10 cellular contexts compared by ENCODE assay signal in the genomic region with DNA sequence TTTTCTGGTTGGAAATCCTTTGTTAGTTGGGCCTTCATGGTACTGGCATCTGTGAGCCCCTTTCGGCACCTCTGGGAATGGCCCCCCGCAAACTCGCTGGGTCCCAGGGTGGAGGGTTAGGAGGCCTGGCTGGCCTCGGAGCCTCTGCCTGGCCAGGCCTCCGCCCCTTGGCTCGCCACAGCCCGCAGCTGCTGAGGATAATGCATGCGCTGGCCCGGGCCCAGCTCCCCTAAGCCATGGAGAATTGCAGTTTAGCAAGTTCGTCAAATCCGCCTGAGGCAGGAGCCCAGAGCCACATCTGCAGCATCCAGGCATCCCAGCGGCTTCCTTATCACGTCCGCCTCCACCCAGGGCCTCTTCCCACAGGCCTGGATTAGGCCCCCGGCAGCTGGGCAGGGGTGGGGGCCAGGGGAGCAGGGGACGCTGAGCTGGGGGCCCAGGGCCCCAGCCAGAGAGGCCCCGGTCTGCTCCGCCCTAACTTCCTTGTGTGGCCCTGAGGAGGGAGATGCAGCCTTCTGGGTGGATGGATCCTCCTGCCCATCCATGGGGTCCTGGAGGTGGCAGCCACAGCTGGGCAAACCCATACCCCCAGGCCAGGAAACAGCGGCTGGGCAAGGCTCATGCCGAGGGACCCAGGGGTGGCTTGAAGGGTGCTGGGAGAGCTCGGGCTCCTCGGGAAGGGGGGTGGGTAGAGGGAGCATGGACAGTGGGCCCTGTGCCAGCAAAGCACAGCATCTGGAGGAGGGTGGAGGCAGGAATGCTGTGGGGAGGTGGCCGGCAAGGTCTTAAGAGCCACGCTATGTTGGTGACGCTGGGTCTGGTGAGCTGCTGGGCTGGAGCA. TPM values are rescaled to one million over a fixed set of nuclear protein-coding genes. Genes with fewer than 3 reads are reported as not detected.
A peak's percentile ranks its signal among the peaks of the same experiment; 100 is the strongest.
DNase-seq lines count a peak whose midpoint lies in the region; ATAC-seq and TF ChIP-seq lines count a peak whose summit lies in the region.
"Had no signal": no experiment of that assay in that cellular context is flagged by ENCODE, and none has a peak within 500 bp of the region (broad histone marks: within the 10 kb centered on the region; RNA-seq: fewer than 3 reads in every experiment).

No MANE protein-coding gene starts in this region.

- H3K9me3 ChIP-seq in left lung = no peaks in the 10 kb centered on the region
- no peaks in the 10 kb centered on the region for H3K9me3 ChIP-seq in upper lobe of left lung

- H3K9me3 Mint-ChIP-seq in progenitor cell of endocrine pancreas (ENCODE audit: low read depth) = no peaks in the 10 kb centered on the region
- H3K9me3 Mint-ChIP-seq: activated B cell treated with CpG ODN at 0.5 μM for 24 hours had no signal

- WGBS in upper lobe of left lung, 2 donors = 60 to 65% methylated on average over 11 to 21 of the region's 25 CpGs
- 41 to 45% methylated on average over 20 to 24 of the region's 25 CpGs for WGBS in lower leg skin, 2 donors

- H3K27me3 Mint-ChIP-seq in progenitor cell of endocrine pancreas = peaks cover 23% of the 10 kb centered on the region

- intact Hi-C loops in left lung (cut with DNase I) = no loop called here
- intact Hi-C loops in lower leg skin (cut with DNase I; ENCODE audit: low total_unique reads) = no loop called here

- TF ChIP-seq POLR2A in upper lobe of left lung (IDR thresholded peaks at IDR 0.05) (no peak), lower leg skin (IDR thresholded peaks at IDR 0.05) (no peak)

- H3K36me3 ChIP-seq in left lung = no peaks in the 10 kb centered on the region
- H3K36me3 ChIP-seq in upper lobe of left lung = no peaks in the 10 kb centered on the region

- peaks cover 4 to 50% of the 10 kb centered on the region in 2 donors for H3K4me1 ChIP-seq in left lung
- peaks cover 20 to 30% (median 25%) of the 10 kb centered on the region in 4 donors for H3K4me1 ChIP-seq in upper lobe of left lung

- H3K4me1 Mint-ChIP-seq in progenitor cell of endocrine pancreas (ENCODE audit: low read depth) = peaks cover 30% of the 10 kb centered on the region
- H3K4me1 Mint-ChIP-seq: activated B cell treated with CpG ODN at 0.5 μM for 24 hours had no signal

- TF ChIP-seq CTCF in astrocyte of the spinal cord (IDR thresholded peaks at IDR 0.05; ENCODE audit: low read depth, low read length) = no peak
- TF ChIP-seq CTCF in left lung (IDR thresholded peaks at IDR 0.05) = no peak
- no peak for TF ChIP-seq CTCF in upper lobe of left lung (IDR thresholded peaks at IDR 0.05)
- TF ChIP-seq CTCF in lower leg skin (IDR thresholded peaks at IDR 0.05) = no peak
- no peak for TF ChIP-seq CTCF in progenitor cell of endocrine pancreas (IDR thresholded peaks at IDR 0.05; ENCODE audit: unreplicated experiment)

- in situ Hi-C loops in astrocyte of the spinal cord (cut with HindIII; ENCODE audit: low sequenced_read_pairs) = no loop called here

- ATAC-seq in left lung (peak; percentile 12), upper lobe of left lung (ENCODE audit: low FRiP score in 2 of 2) (peak in 1 of 2 donors; percentile 72), HG03432 (IDR thresholded peaks at IDR 0.05; ENCODE audit: unreplicated experiment) (no peak)

- TF ChIP-seq EP300 in upper lobe of left lung (IDR thresholded peaks at IDR 0.05) = no peak

- DNase-seq in NCI-H345 (lab: John Stamatoyannopoulos, UW) (peak; percentile 45), NCI-H345 treated with DMSO at 0.1 percent for 48 hours (lab: John Stamatoyannopoulos, UW; ENCODE audit: unreplicated experiment) (no peak), astrocyte of the spinal cord (ENCODE audit: low read depth, low spot score) (peak; percentile 77), left lung (peak in 1 of 2 donors; percentile 79), upper lobe of left lung (no peak), lower leg skin (ENCODE audit: low spot score in 2 of 2) (no peak), progenitor cell of endocrine pancreas (ENCODE audit: low spot score, unreplicated experiment) (no peak)
- DNase-seq: activated B cell treated with CpG ODN at 0.5 μM for 24 hours had no signal

- H3K27me3 ChIP-seq in left lung = peaks cover 0 to 21% of the 10 kb centered on the region in 2 donors
- no peaks in the 10 kb centered on the region for H3K27me3 ChIP-seq in upper lobe of left lung

- H3K27ac Mint-ChIP-seq in progenitor cell of endocrine pancreas = no peak overlapping the region
- H3K27ac Mint-ChIP-seq: activated B cell treated with CpG ODN at 0.5 μM for 24 hours had no signal

- no peak overlapping the region for H3K4me3 Mint-ChIP-seq in progenitor cell of endocrine pancreas (ENCODE audit: low read depth)
- H3K4me3 Mint-ChIP-seq: activated B cell treated with CpG ODN at 0.5 μM for 24 hours had no signal

- no peak overlapping the region for H3K4me3 ChIP-seq in astrocyte of the spinal cord (ENCODE audit: low read depth, low read length)
- no peak overlapping the region for H3K4me3 ChIP-seq in left lung
- no peak overlapping the region for H3K4me3 ChIP-seq in upper lobe of left lung
- no peak overlapping the region for H3K4me3 ChIP-seq in lower leg skin (ENCODE audit: low read depth, poor library complexity, severe bottlenecking)

- H3K36me3 Mint-ChIP-seq in progenitor cell of endocrine pancreas (ENCODE audit: insufficient read depth) = no peaks in the 10 kb centered on the region

- peak overlapping the region; percentile 33 to 46 for H3K27ac ChIP-seq in left lung
- H3K27ac ChIP-seq in upper lobe of left lung = peak overlapping the region in 3 of 4 donors; percentile 56 to 63 (median 60)
- H3K27ac ChIP-seq: KMS-11 had no signal

RNA-seq across cellular contexts. Expression of a gene that starts 48.5 kb away (rescaled TPM):
- under 1 TPM in 1 of 2 donors, not detected in 1; 0.26 TPM for total RNA-seq in left lung
- 1 to 10 TPM in 2 of 6 donors, not detected in 4; 1.7 to 1.8 TPM for total RNA-seq in upper lobe of left lung
- total RNA-seq in lower leg skin = not detected
- total RNA-seq in progenitor cell of endocrine pancreas = 5,491 and 5,856 TPM in 2 replicates
- total RNA-seq: activated B cell treated with CpG ODN at 0.5 μM for 24 hours had no signal

Comparison
In these comparisons a context has a peak if more than half of its experiments do, and no peak if none do; other contexts are left out.
1. DNase-seq: peak in NCI-H345 (single experiment) and astrocyte of the spinal cord (single experiment); none in NCI-H345 treated with DMSO at 0.1 percent for 48 hours (single experiment), upper lobe of left lung (0 of 2), lower leg skin (0 of 2) and progenitor cell of endocrine pancreas (single experiment).
2. RNA of a gene that starts 48.5 kb away (total RNA-seq): 5,491 to 5,856 TPM in progenitor cell of endocrine pancreas; 0.26 TPM in left lung, 1.7 to 1.8 TPM in upper lobe of left lung and not detected in lower leg skin; every median in the first group is over 1,000 times any median in the second.